Comparison of ENCODE assay signal across 16 cellular contexts in genomic region chr4:79682161-79682560, GRCh38.
DNase-seq lines count a peak whose midpoint lies in the region; ATAC-seq and TF ChIP-seq lines count a peak whose summit lies in the region.
"Had no signal": no experiment of that assay in that cellular context is flagged by ENCODE, and none has a peak within 500 bp of the region (broad histone marks: within the 10 kb centered on the region; RNA-seq: fewer than 3 reads in every experiment).

No MANE protein-coding gene starts in this region.

- TF ChIP-seq CTCF in astrocyte of the spinal cord (IDR thresholded peaks at IDR 0.05; ENCODE audit: low read depth, low read length) (no peak), thyroid gland (IDR thresholded peaks at IDR 0.05) (no peak)

- WGBS in thyroid gland, 2 donors: 81 to 86% methylated on average over 4 of the region's 4 CpGs

- no peak overlapping the region for H3K27ac ChIP-seq in thyroid gland
- H3K27ac ChIP-seq: BLaER1 treated with 17β-estradiol and CSF1 and Interleukin-3, amounts not matched to agents 10 nM and 100 nM had no signal

- ATAC-seq in GM21723 (IDR thresholded peaks at IDR 0.05; ENCODE audit: unreplicated experiment): no peak

- intact Hi-C loops in thyroid gland (cut with DNase I): no loop called here

- no peaks in the 10 kb centered on the region for H3K9me3 ChIP-seq in thyroid gland
- H3K9me3 ChIP-seq: BLaER1 treated with 17β-estradiol and CSF1 and Interleukin-3, amounts not matched to agents 10 nM and 100 nM had no signal

- no peaks in the 10 kb centered on the region for H3K4me1 ChIP-seq in thyroid gland
- H3K4me1 ChIP-seq: BLaER1 treated with 17β-estradiol and CSF1 and Interleukin-3, amounts not matched to agents 10 nM and 100 nM had no signal

- in situ Hi-C loops in astrocyte of the spinal cord (cut with HindIII; ENCODE audit: low sequenced_read_pairs): no loop called here

- DNase-seq in AG08396 (ENCODE audit: low spot score): peak; percentile 15
- DNase-seq in HT1080 (ENCODE audit: low read depth): peak; percentile 31
- peak; percentile 62 for DNase-seq in astrocyte of the spinal cord (ENCODE audit: low read depth, low spot score)
- peak; percentile 33 for DNase-seq in kidney tubule cell (ENCODE audit: low spot score)
- DNase-seq in NCI-H2227 treated with DMSO at 0.1 percent for 48 hours (lab: John Stamatoyannopoulos, UW): no peak
- no peak for DNase-seq in NCI-H2227 (lab: John Stamatoyannopoulos, UW; ENCODE audit: unreplicated experiment)
- no peak for DNase-seq in thyroid gland
- DNase-seq: CD8-positive, alpha-beta memory T cell; DND-41; H7; NCI-H187; NCI-H526 treated with DMSO at 0.1 percent for 48 hours; NK-92 treated with Interleukin-12 subunit alpha and Interleukin-12 subunit beta, amount 100 ng/mL, for 24 hours; SHP77 treated with DMSO at 0.1 percent for 48 hours had no signal

- TF ChIP-seq POLR2A in thyroid gland (IDR thresholded peaks at IDR 0.05): no peak

- no peaks in the 10 kb centered on the region for H3K36me3 ChIP-seq in thyroid gland
- H3K36me3 ChIP-seq: BLaER1 treated with 17β-estradiol and CSF1 and Interleukin-3, amounts not matched to agents 10 nM and 100 nM had no signal

- no peaks in the 10 kb centered on the region for H3K27me3 ChIP-seq in thyroid gland
- H3K27me3 ChIP-seq: BLaER1 treated with 17β-estradiol and CSF1 and Interleukin-3, amounts not matched to agents 10 nM and 100 nM had no signal

- H3K4me3 ChIP-seq in astrocyte of the spinal cord (ENCODE audit: low read depth, low read length) (no peak overlapping the region), thyroid gland (replicated peaks in 1 of 3) (no peak overlapping the region)
- H3K4me3 ChIP-seq: BLaER1 treated with 17β-estradiol and CSF1 and Interleukin-3, amounts not matched to agents 10 nM and 100 nM had no signal

Comparison
In these comparisons a context has a peak if more than half of its experiments do, and no peak if none do; other contexts are left out.
1. DNase-seq: peak in AG08396 (single experiment), HT1080 (single experiment), astrocyte of the spinal cord (single experiment) and kidney tubule cell (single experiment); none in NCI-H2227 treated with DMSO at 0.1 percent for 48 hours (single experiment), NCI-H2227 (single experiment) and thyroid gland (0 of 2).